Comparison of ENCODE assay signal across 8 cellular contexts in the genomic region with DNA sequence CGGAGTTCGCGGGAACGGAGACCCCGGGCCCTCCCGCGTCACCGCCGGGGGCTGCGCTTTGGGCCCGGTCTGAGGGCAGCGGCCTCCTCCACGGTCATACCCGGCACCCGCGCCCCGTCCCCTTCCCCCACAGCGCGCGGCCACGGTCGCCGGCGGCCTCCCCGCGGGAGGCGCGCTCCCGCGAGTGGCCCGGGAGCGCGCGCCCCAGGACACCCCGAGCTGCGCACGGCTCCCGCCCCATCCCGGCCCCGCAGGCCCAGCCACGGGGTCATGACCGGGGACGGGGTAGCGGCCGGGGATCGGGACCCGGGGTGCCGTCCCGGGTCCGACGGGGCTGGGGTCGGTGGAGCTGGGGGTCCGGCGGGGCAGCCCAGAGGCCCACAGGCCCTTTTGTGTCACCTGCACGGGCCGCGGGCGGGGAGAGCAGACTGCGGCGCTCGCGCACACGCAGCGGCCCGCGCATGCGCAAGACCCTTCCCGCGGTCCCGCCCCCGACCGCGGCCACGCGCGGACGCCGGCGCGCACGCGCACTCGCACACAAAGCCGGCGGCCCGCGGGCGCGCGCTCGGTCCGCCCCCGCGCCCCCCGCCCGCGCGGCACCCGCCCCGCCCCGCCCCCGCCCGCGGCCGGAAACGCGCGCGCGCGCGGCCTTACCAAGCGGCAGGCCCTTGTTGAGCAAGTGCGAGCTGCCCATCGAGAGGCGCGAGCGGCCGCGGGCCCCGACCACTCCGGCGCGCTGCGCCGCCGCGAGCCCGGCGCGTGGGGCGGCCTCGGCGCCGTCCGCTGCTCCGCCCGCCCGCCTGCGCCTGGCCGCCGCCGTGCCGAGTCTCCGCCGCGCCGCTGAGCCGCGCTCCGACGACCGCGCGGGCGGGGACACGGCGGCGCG. TPM values are rescaled to one million over a fixed set of nuclear protein-coding genes. Genes with fewer than 3 reads are reported as not detected.
A peak's percentile ranks its signal among the peaks of the same experiment; 100 is the strongest.
DNase-seq lines count a peak whose midpoint lies in the region; ATAC-seq, FAIRE-seq and TF ChIP-seq lines count a peak whose summit lies in the region.

A gene (minus strand): TSS at position 869 of the 886 bp plus-strand sequence. CDS start 7,799 bp downstream, outside the sequence.

- ATAC-seq in HG02588 (IDR thresholded peaks at IDR 0.05; ENCODE audit: unreplicated experiment) (peak; percentile 41), T-cell (replicated peaks in 1 of 4) (peak; percentile 48 to 59 (median 54)), heart right ventricle (peak; percentile 71 to 87 (median 79)), upper lobe of right lung (peak; percentile 82)

- CTCF ChIA-PET in T-cell (lab: Charles Lee), result interaction anchor here (0.6 to 3.1 kb wide), 6 partner anchors 20 to 98 kb away, joined by 3 to 13 read pairs (median 5); a partner anchor contains a TSS

- TF ChIP-seq CTCF in heart right ventricle (IDR thresholded peaks at IDR 0.05), result no peak
- no peak for TF ChIP-seq CTCF in progenitor cell of endocrine pancreas (IDR thresholded peaks at IDR 0.05; ENCODE audit: unreplicated experiment)
- no peak for TF ChIP-seq CTCF in upper lobe of right lung (IDR thresholded peaks at IDR 0.05)

- H3K27me3 ChIP-seq in heart right ventricle (no peaks in the 10 kb centered on the region), upper lobe of right lung (no peaks in the 10 kb centered on the region)

- peak within 1 kb of the TSS; percentile 78 to 96 (median 88) for H3K4me3 ChIP-seq in heart right ventricle
- H3K4me3 ChIP-seq in upper lobe of right lung, result peak within 1 kb of the TSS; percentile 97

- H3K27ac Mint-ChIP-seq in T-cell (peak within 1 kb of the TSS; percentile 91 to 95), progenitor cell of endocrine pancreas (peak within 1 kb of the TSS; percentile 92)

- H3K27me3 Mint-ChIP-seq in T-cell (no peaks in the 10 kb centered on the region), progenitor cell of endocrine pancreas (no peaks in the 10 kb centered on the region)

- intact Hi-C loops in heart right ventricle (cut with DNase I), result loop anchor here in 8 of 10 donors (1.0 to 5.0 kb wide), 8 partner anchors 15 to 99 kb away; a partner anchor contains a TSS
- intact Hi-C loops in upper lobe of right lung (cut with DNase I), result loop anchor here (10.0 kb wide), 1 partner anchor 84 kb away; no protein-coding TSS in a partner anchor

- H3K27ac ChIP-seq in adipose tissue (ENCODE audit: low read depth, low read length) (peak within 1 kb of the TSS; percentile 96), heart right ventricle (peak within 1 kb of the TSS; percentile 93 to 99 (median 98)), upper lobe of right lung (peak within 1 kb of the TSS; percentile 96)

- H3K4me1 Mint-ChIP-seq in T-cell (peaks cover 70 to 74% (median 72%) of the 10 kb centered on the region in 3 donors), progenitor cell of endocrine pancreas (ENCODE audit: low read depth) (peaks cover 22% of the 10 kb centered on the region)

- H3K9me3 Mint-ChIP-seq in T-cell (no peaks in the 10 kb centered on the region), progenitor cell of endocrine pancreas (ENCODE audit: low read depth) (peaks cover 6% of the 10 kb centered on the region)

- H3K36me3 Mint-ChIP-seq in T-cell, result no peaks in the 10 kb centered on the region
- peaks cover 31% of the 10 kb centered on the region for H3K36me3 Mint-ChIP-seq in progenitor cell of endocrine pancreas (ENCODE audit: insufficient read depth)

- 0 to 1% (median 1%) methylated on average over 66 to 153 of the region's 160 CpGs for WGBS in adipose tissue, 3 donors
- WGBS in heart right ventricle, 2 donors, result 1% methylated on average over 58 to 160 of the region's 160 CpGs

- TF ChIP-seq POLR2A in GM12892 (IDR thresholded peaks at IDR 0.05; ENCODE audit: low read depth, low read length), result peak; percentile 74; the same call in 1 of the 2 replicates

- H3K4me1 ChIP-seq in heart right ventricle (peaks cover 49 to 67% (median 58%) of the 10 kb centered on the region in 9 donors), upper lobe of right lung (peaks cover 63% of the 10 kb centered on the region)

- DNase-seq in GM12892 (ENCODE audit: insufficient read length), result peak; percentile 92
- peak; percentile 46 for DNase-seq in NCI-H1048 (lab: John Stamatoyannopoulos, UW)
- peak; percentile 63 to 89 (median 78) for DNase-seq in T-cell
- DNase-seq in heart right ventricle, result peak; percentile 67 to 86
- DNase-seq in progenitor cell of endocrine pancreas (ENCODE audit: low spot score, unreplicated experiment), result peak; percentile 67
- DNase-seq in upper lobe of right lung, result peak; percentile 91

- peaks cover 0 to 7% (median 0%) of the 10 kb centered on the region in 11 donors for H3K9me3 ChIP-seq in heart right ventricle
- H3K9me3 ChIP-seq in upper lobe of right lung, result no peaks in the 10 kb centered on the region

- H3K36me3 ChIP-seq in heart right ventricle (peaks cover 0 to 13% (median 0%) of the 10 kb centered on the region in 9 donors), upper lobe of right lung (no peaks in the 10 kb centered on the region)

- H3K4me3 Mint-ChIP-seq in T-cell (peak within 1 kb of the TSS; percentile 84 to 92 (median 90)), progenitor cell of endocrine pancreas (ENCODE audit: low read depth) (peak within 1 kb of the TSS; percentile 78)

- POLR2A ChIA-PET in T-cell (lab: Charles Lee), result interaction anchor here (0.6 to 0.7 kb wide), 3 partner anchors 98 to 357 kb away, joined by 4 to 8 read pairs (median 4); no protein-coding TSS in a partner anchor

- peak; percentile 99 for FAIRE-seq in GM12892 (lab: Jason Lieb, UNC)

RNA-seq across cellular contexts. Expression of the gene that starts here (rescaled TPM):
- polyA plus RNA-seq in GM12892 (2012; ENCODE audit: missing spikeins), result 45.7 TPM
- 100 to 1,000 TPM; 185 to 232 (median 207) TPM for total RNA-seq in T-cell
- 100 to 1,000 TPM; 102 to 144 (median 109) TPM for polyA plus RNA-seq in adipose tissue
- 100 to 1,000 TPM; 115 to 132 (median 122) TPM for total RNA-seq in heart right ventricle
- 100 to 1,000 TPM in 1 of 2 donors, 10 to 100 TPM in 1; 98.6 to 105 TPM for polyA plus RNA-seq in heart right ventricle
- total RNA-seq in progenitor cell of endocrine pancreas, result 199 and 204 TPM in 2 replicates
- 169 TPM for total RNA-seq in upper lobe of right lung

Comparison
In these comparisons a context has a peak if more than half of its experiments do, and no peak if none do; other contexts are left out.
1. Peak in every context shown above with its lines: DNase-seq, ATAC-seq, H3K4me3 ChIP-seq and H3K27ac ChIP-seq.